ENCODE assay signal across 9 cellular contexts in the genomic region with DNA sequence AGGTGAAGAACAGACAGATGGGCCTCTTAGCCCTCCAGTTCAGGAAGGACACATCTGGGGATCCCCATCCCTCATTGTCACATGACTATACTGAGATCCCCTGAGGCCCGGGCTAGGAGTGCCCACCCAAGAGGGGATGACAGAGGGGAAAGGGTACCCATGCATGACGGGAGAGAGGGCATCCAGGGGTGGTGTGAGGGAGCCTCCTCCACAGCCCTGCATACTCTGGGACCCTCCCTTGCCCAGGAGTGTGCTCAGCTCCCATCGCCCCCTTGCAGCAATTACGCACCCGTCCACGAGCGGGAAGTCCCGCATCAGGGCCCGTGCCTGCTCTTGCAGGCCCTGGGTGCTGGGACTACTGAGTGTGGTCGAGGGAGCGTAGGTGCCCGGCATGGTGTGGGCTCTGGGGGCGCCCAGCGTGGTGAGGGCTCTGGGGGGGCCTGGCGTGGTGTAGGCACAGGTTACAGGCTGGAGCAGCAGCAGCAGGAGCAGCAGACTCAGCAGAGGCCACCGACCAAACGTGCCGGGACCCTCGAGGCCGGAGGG. TPM values are rescaled to one million over a fixed set of nuclear protein-coding genes. Genes with fewer than 3 reads are reported as not detected.
DNase-seq lines count a peak whose midpoint lies in the region; ATAC-seq, FAIRE-seq and TF ChIP-seq lines count a peak whose summit lies in the region.
"Had no signal": no experiment of that assay in that cellular context is flagged by ENCODE, and none has a peak within 500 bp of the region (broad histone marks: within the 10 kb centered on the region; RNA-seq: fewer than 3 reads in every experiment).

No MANE protein-coding gene starts in this region.

- H2BK20ac ChIP-seq in H9 (ENCODE audit: low read depth, low read length, poor library complexity, severe bottlenecking): no peak overlapping the region

- H3K23ac ChIP-seq in H9 (ENCODE audit: insufficient read length, low read depth, low read length): no peak overlapping the region

- H3K4me2 ChIP-seq in H9 (ENCODE audit: insufficient read depth, insufficient read length, low read length): no peak overlapping the region
- H3K4me2 ChIP-seq in K562 (ENCODE audit: insufficient read depth, low read length): peak overlapping the region; percentile 62; the same call in 1 of the 2 replicates

- H4K8ac ChIP-seq in H9 (replicated peaks; ENCODE audit: insufficient read length, low read depth, low read length): no peak overlapping the region

- no peak for ATAC-seq in K562
- ATAC-seq in naive thymus-derived CD4-positive, alpha-beta T cell: no peak
- no peak for ATAC-seq in GM19463 (IDR thresholded peaks at IDR 0.05; ENCODE audit: unreplicated experiment)
- ATAC-seq in HG02884 (IDR thresholded peaks at IDR 0.05; ENCODE audit: unreplicated experiment): no peak

- H3K23me2 ChIP-seq in H9 (ENCODE audit: insufficient read length, low read depth, low read length, poor library complexity, severe bottlenecking): no peaks in the 10 kb centered on the region

- no peak overlapping the region for H3T11ph ChIP-seq in H9 (ENCODE audit: low read length)

- H4K20me1 ChIP-seq in H9 (ENCODE audit: control insufficient read depth, insufficient read depth, insufficient read length) (no peaks in the 10 kb centered on the region), K562 (replicated peaks; ENCODE audit: control insufficient read depth, insufficient read depth, low read length) (no peaks in the 10 kb centered on the region)

- BruUV-seq in K562 (replicated peaks; lab: Mats Ljungman, UMichigan): no TSS peak

- no peaks in the 10 kb centered on the region for H3K9me3 Mint-ChIP-seq in CD14-positive monocyte
- H3K9me3 Mint-ChIP-seq in H9: no peaks in the 10 kb centered on the region
- no peaks in the 10 kb centered on the region for H3K9me3 Mint-ChIP-seq in naive thymus-derived CD4-positive, alpha-beta T cell

- no peak overlapping the region for H4K5ac ChIP-seq in H9 (ENCODE audit: insufficient read length, low read depth, low read length)

- H3K27me3 ChIP-seq in H9 (ENCODE audit: insufficient read depth, low read length): no peaks in the 10 kb centered on the region
- no peaks in the 10 kb centered on the region for H3K27me3 ChIP-seq in K562 (ENCODE audit: control insufficient read depth in 2 of 2, insufficient read depth in 2 of 2, low read length in 2 of 2)
- no peaks in the 10 kb centered on the region for H3K27me3 ChIP-seq in naive thymus-derived CD4-positive, alpha-beta T cell (ENCODE audit: control insufficient read depth in 2 of 2, insufficient read depth in 2 of 2, low read length in 2 of 2)
- H3K27me3 ChIP-seq: transverse colon had no signal

- H3K36me3 Mint-ChIP-seq in CD14-positive monocyte: peaks cover 32 to 52% of the 10 kb centered on the region in 2 donors
- no peaks in the 10 kb centered on the region; a peak in 1 of 7 replicates for H3K36me3 Mint-ChIP-seq in H9 (ENCODE audit: insufficient read depth in 1 of 3, low read depth in 3 of 3)
- H3K36me3 Mint-ChIP-seq in naive thymus-derived CD4-positive, alpha-beta T cell: peaks cover 0 to 17% (median 0%) of the 10 kb centered on the region in 5 donors

- POLR2A ChIA-PET in K562 (lab: Yijun Ruan, JAX): no interaction called here
- POLR2A ChIA-PET in naive thymus-derived CD4-positive, alpha-beta T cell (lab: Charles Lee): interaction anchor here (1.2 to 20.6 kb wide), 4 partner anchors 9 to 41 kb away, joined by 3 to 422 read pairs (median 11); a partner anchor contains a TSS

- H3K4me3 ChIP-seq in K562: no peak overlapping the region
- no peak overlapping the region for H3K4me3 ChIP-seq in naive thymus-derived CD4-positive, alpha-beta T cell (ENCODE audit: low read length)

- no peak overlapping the region for H2BK15ac ChIP-seq in H9 (ENCODE audit: low read depth, low read length)

- no peaks in the 10 kb centered on the region for H3K9me1 ChIP-seq in K562 (ENCODE audit: control insufficient read depth, insufficient read depth, low read length)

- in situ Hi-C loops in K562 (cut with MboI): loop anchor here (10.0 kb wide), 1 partner anchor 322 kb away; a partner anchor contains a TSS

- no peak for TF ChIP-seq POLR2A in K562 (conservative IDR thresholded peaks at IDR 0.05)

- H3K9ac ChIP-seq in H9 (ENCODE audit: extremely low read depth, insufficient read length, low read length) (no peak overlapping the region), K562 (ENCODE audit: insufficient read depth in 1 of 2, low read depth in 2 of 2, low read length in 2 of 2) (peak overlapping the region; percentile 71 to 81; a peak in 3 of 4 replicates)

- peak overlapping the region; percentile 27 for H3K18ac ChIP-seq in H9 (ENCODE audit: insufficient read length, low read depth, low read length)

- H3K4me1 Mint-ChIP-seq in CD14-positive monocyte (peaks cover 60% of the 10 kb centered on the region), H9 (0 out of 4 replicates have a peak, but pooled peaks cover 0 to 2% of the 10 kb centered on the region in 2 experiments)
- H3K4me1 Mint-ChIP-seq in naive thymus-derived CD4-positive, alpha-beta T cell: peaks cover 17 to 49% (median 37%) of the 10 kb centered on the region in 7 donors

- H3K36me3 ChIP-seq in K562 (ENCODE audit: control insufficient read depth, insufficient read depth, low read length): no peaks in the 10 kb centered on the region
- peaks cover 0 to 13% (median 0%) of the 10 kb centered on the region in 3 experiments for H3K36me3 ChIP-seq in naive thymus-derived CD4-positive, alpha-beta T cell (ENCODE audit: control insufficient read depth in 2 of 3, insufficient read depth in 3 of 3, low read length in 3 of 3)
- H3K36me3 ChIP-seq: transverse colon had no signal

- no peak overlapping the region for H2BK120ac ChIP-seq in H9 (ENCODE audit: low read depth, low read length, poor library complexity, severe bottlenecking)

- H3K79me1 ChIP-seq in H9 (ENCODE audit: insufficient read depth, low read depth, low read length, poor library complexity, severe bottlenecking): no peaks in the 10 kb centered on the region

- H3K56ac ChIP-seq in H9 (ENCODE audit: insufficient read length, low read depth, low read length): no peak overlapping the region

- no peak for FAIRE-seq in K562 (lab: Jason Lieb, UNC)

- no peak overlapping the region for H2BK5ac ChIP-seq in H9 (ENCODE audit: insufficient read length, low read length)

- intact Hi-C loops in CD14-positive monocyte (cut with micrococcal nuclease): loop anchor here (1.0 to 2.0 kb wide), 3 partner anchors 16 to 48 kb away; a partner anchor contains a TSS
- intact Hi-C loops in K562 (cut with micrococcal nuclease): loop anchor here (1.0 kb wide), 2 partner anchors 48 to 237 kb away; no protein-coding TSS in a partner anchor
- intact Hi-C loops in naive thymus-derived CD4-positive, alpha-beta T cell (cut with micrococcal nuclease): loop anchor here (1.0 to 2.0 kb wide), 10 partner anchors 9 to 471 kb away; a partner anchor contains a TSS

- H3K79me2 ChIP-seq in H9 (ENCODE audit: insufficient read depth, low read length) (no peaks in the 10 kb centered on the region), K562 (ENCODE audit: control insufficient read depth, insufficient read depth, low read length) (no peaks in the 10 kb centered on the region)

- H3K27ac Mint-ChIP-seq in CD14-positive monocyte (peak overlapping the region in 4 of 7 donors; percentile 12 to 100 (median 99)), H9 (no peak overlapping the region)
- H3K27ac Mint-ChIP-seq in naive thymus-derived CD4-positive, alpha-beta T cell: peak overlapping the region; percentile 82 to 99 (median 97)

- H3K27me3 Mint-ChIP-seq in CD14-positive monocyte (ENCODE audit: low read depth in 3 of 3) (no peaks in the 10 kb centered on the region), H9 (ENCODE audit: low read depth) (peaks cover 30% of the 10 kb centered on the region)
- no peaks in the 10 kb centered on the region for H3K27me3 Mint-ChIP-seq in naive thymus-derived CD4-positive, alpha-beta T cell

- H3K4me3 Mint-ChIP-seq in CD14-positive monocyte (peak overlapping the region in 1 of 2 donors; percentile 51), H9 (no peak overlapping the region)
- peak overlapping the region in 9 of 10 donors; percentile 14 to 94 (median 91) for H3K4me3 Mint-ChIP-seq in naive thymus-derived CD4-positive, alpha-beta T cell

- H3K9me3 ChIP-seq in H9 (ENCODE audit: control insufficient read depth, low read depth, low read length): no peaks in the 10 kb centered on the region
- no peaks in the 10 kb centered on the region for H3K9me3 ChIP-seq in K562 (replicated peaks; ENCODE audit: control insufficient read depth, insufficient read depth, low read depth, low read length)
- no peaks in the 10 kb centered on the region for H3K9me3 ChIP-seq in naive thymus-derived CD4-positive, alpha-beta T cell (ENCODE audit: control insufficient read depth in 2 of 3, low read length in 3 of 3)
- H3K9me3 ChIP-seq: transverse colon had no signal

- no peak overlapping the region for H3K14ac ChIP-seq in H9 (ENCODE audit: insufficient read depth, low read length)

- no peak overlapping the region for H4K91ac ChIP-seq in H9 (ENCODE audit: insufficient read length, low read depth, low read length)

- no peak for TF ChIP-seq EP300 in K562 (IDR thresholded peaks at IDR 0.05; ENCODE audit: low read length)

- H3K27ac ChIP-seq in H9 (ENCODE audit: insufficient read length, low read depth, low read length) (no peak overlapping the region), K562 (ENCODE audit: extremely low read depth, low read depth, low read length) (peak overlapping the region; percentile 89; the same call in 1 of the 3 replicates)
- H3K27ac ChIP-seq in naive thymus-derived CD4-positive, alpha-beta T cell (ENCODE audit: low read depth, low read length): peak overlapping the region; percentile 87

- no peak overlapping the region for H2AK5ac ChIP-seq in H9 (ENCODE audit: insufficient read length, low read length)

- H3K4me1 ChIP-seq in H9 (ENCODE audit: insufficient read depth, low read length) (no peaks in the 10 kb centered on the region), K562 (replicated peaks in 1 of 2; ENCODE audit: control insufficient read depth in 2 of 2, insufficient read depth in 2 of 2, low read length in 2 of 2) (peaks cover 15 to 34% of the 10 kb centered on the region in 2 experiments)
- peaks cover 8 to 22% of the 10 kb centered on the region in 2 donors for H3K4me1 ChIP-seq in naive thymus-derived CD4-positive, alpha-beta T cell (ENCODE audit: control insufficient read depth in 2 of 2, insufficient read depth in 2 of 2, low read length in 2 of 2)

- WGBS in H9 (ENCODE audit: extremely low coverage, insufficient read length, low lambda C conversion rate): no CpG with 5 or more reads among the region's 20 CpGs
- WGBS in K562 (ENCODE audit: insufficient coverage, low coverage, missing lambda C conversion rate): 69% methylated on average over 17 of the region's 20 CpGs

- CTCF ChIA-PET in K562 (lab: Yijun Ruan, JAX; ENCODE audit: low intra/inter-chr PET ratio): interaction anchor here (0.6 to 2.1 kb wide), 3 partner anchors 48 to 236 kb away, joined by 3 to 18 read pairs (median 16); no protein-coding TSS in a partner anchor
- CTCF ChIA-PET in naive thymus-derived CD4-positive, alpha-beta T cell (lab: Charles Lee): interaction anchor here (0.6 to 4.5 kb wide), 7 partner anchors 10 to 231 kb away, joined by 3 to 24 read pairs (median 3); a partner anchor contains a TSS

- H3K4ac ChIP-seq in H9 (ENCODE audit: low read depth, low read length): no peak overlapping the region

- DNase-seq in CD14-positive monocyte (ENCODE audit: low spot score) (no peak), H9 (no peak), K562 (ENCODE audit: extremely low read depth in 1 of 4, low spot score in 3 of 4) (no peak), NCI-H146 (lab: John Stamatoyannopoulos, UW) (no peak), NCI-H446 (lab: John Stamatoyannopoulos, UW) (no peak)
- DNase-seq in naive thymus-derived CD4-positive, alpha-beta T cell: peak in 1 of 9 donors; percentile 28

- H2AFZ ChIP-seq in H9 (ENCODE audit: low read length) (no peak overlapping the region), K562 (ENCODE audit: low read depth, low read length) (peak overlapping the region; percentile 91)

- TF ChIP-seq CTCF in CD14-positive monocyte (IDR thresholded peaks at IDR 0.05) (no peak), H9 (conservative IDR thresholded peaks at IDR 0.05) (no peak), K562 (IDR thresholded peaks at IDR 0.05 in 2 of 3, conservative IDR thresholded peaks at IDR 0.05 in 1 of 3; ENCODE audit: insufficient read depth in 2 of 3, low read depth in 1 of 3, low read length in 3 of 3) (no peak)

- no peak overlapping the region for H2BK12ac ChIP-seq in H9 (ENCODE audit: insufficient read length, low read depth, low read length)

- no peak for TF ChIP-seq RAD21 in K562 (CRISPR knock-in tag; conservative IDR thresholded peaks at IDR 0.05 in 1 of 2, IDR thresholded peaks at IDR 0.05 in 1 of 2)

RNA-seq across cellular contexts. Expression of a gene that starts 6.5 kb away (rescaled TPM):
- 100 to 1,000 TPM; 117 to 124 TPM for polyA plus RNA-seq in CD14-positive monocyte
- total RNA-seq in H9 (2021): not detected in 2 replicates
- 2.4 and 7.0 TPM in 2 replicates for total RNA-seq in K562 (2011; cell fraction: chromatin; rRNA removed; ENCODE audit: low replicate concordance)
- total RNA-seq in K562 (2011; cell fraction: nucleolus; rRNA removed): 3.7 and 4.3 TPM in 2 replicates
- 3.2 and 4.1 TPM in 2 replicates for total RNA-seq in K562 (2011; cell fraction: nucleoplasm; rRNA removed)
- 0.14 and 1.3 TPM in 2 replicates for total RNA-seq in K562 (2014; rRNA removed)
- total RNA-seq in K562 (2014; rRNA removed; fragmentation: Illumina TruSeq; extraction: Trizol): 0.18 and 0.35 TPM in 2 replicates
- total RNA-seq in K562 (2015; rRNA removed; fragmentation: Illumina TruSeq; extraction: Trizol): 0.49 and 0.76 TPM in 2 replicates
- 0.85 and 1.2 TPM in 2 replicates for total RNA-seq in K562 (2021)
- polyA plus RNA-seq in K562 (2011; rRNA removed): 0.81 and 1.6 TPM in 2 replicates
- 1.5 and 3.0 TPM in 2 replicates for polyA plus RNA-seq in K562 (2011; cell fraction: cytosol; rRNA removed)
- polyA plus RNA-seq in K562 (2011; cell fraction: nucleus; rRNA removed): 3.3 and 4.5 TPM in 2 replicates
- 1.7 and 6.2 TPM in 2 replicates for polyA plus RNA-seq in K562 (2012)
- 0.70 and 1.00 TPM in 2 replicates for polyA plus RNA-seq in K562 (2014; fragmentation: Illumina TruSeq; extraction: Trizol)
- polyA plus RNA-seq in K562 (2014; fragmentation: Nextera tagmentation; extraction: Ambion mirVana): under 1 TPM; 0.24 to 0.38 TPM
- polyA plus RNA-seq in K562 (2014; rRNA removed): 0.36 and 0.81 TPM in 2 replicates
- polyA minus RNA-seq in K562 (2011; rRNA and poly(A)+ RNA removed): 0.95 and 1.2 TPM in 2 replicates
- polyA minus RNA-seq in K562 (2011; cell fraction: cytosol; rRNA and poly(A)+ RNA removed): not detected in 2 replicates
- 1.1 and 2.0 TPM in 2 replicates for polyA minus RNA-seq in K562 (2011; cell fraction: nucleus; rRNA and poly(A)+ RNA removed)
- total RNA-seq in naive thymus-derived CD4-positive, alpha-beta T cell: 100 to 1,000 TPM in 2 of 5 experiments, 10 to 100 TPM in 3; 26.7 to 159 (median 85.1) TPM
- 10 to 100 TPM; 54.3 to 57.7 TPM for polyA plus RNA-seq in naive thymus-derived CD4-positive, alpha-beta T cell

RNA-seq across cellular contexts. Expression of a gene that starts 12.4 kb away (rescaled TPM):
- polyA plus RNA-seq in CD14-positive monocyte (under 1 TPM; 0.20 to 0.25 TPM), K562 (2011; rRNA removed) (not detected in 2 replicates), K562 (2014; fragmentation: Illumina TruSeq; extraction: Trizol) (not detected in 2 replicates), K562 (2014; fragmentation: Nextera tagmentation; extraction: Ambion mirVana) (not detected), K562 (2014; rRNA removed) (not detected in 2 replicates)
- total RNA-seq in H9 (2021) (0.59 and 0.68 TPM in 2 replicates), K562 (2014; rRNA removed) (not detected in 2 replicates), K562 (2014; rRNA removed; fragmentation: Illumina TruSeq; extraction: Trizol) (not detected in 2 replicates), K562 (2015; rRNA removed; fragmentation: Illumina TruSeq; extraction: Trizol) (not detected in 2 replicates), K562 (2021) (not detected in 2 replicates)
- not detected in 2 replicates for total RNA-seq in K562 (2011; cell fraction: chromatin; rRNA removed; ENCODE audit: low replicate concordance)
- not detected in 2 replicates for total RNA-seq in K562 (2011; cell fraction: nucleolus; rRNA removed)
- not detected in 2 replicates for total RNA-seq in K562 (2011; cell fraction: nucleoplasm; rRNA removed)
- polyA plus RNA-seq in K562 (2011; cell fraction: cytosol; rRNA removed): 0.06 TPM in 1 of 2 replicates, not detected in the other
- polyA plus RNA-seq in K562 (2011; cell fraction: nucleus; rRNA removed): 0.07 TPM in 1 of 2 replicates, not detected in the other
- polyA plus RNA-seq in K562 (2012): not detected in 2 replicates
- not detected in 2 replicates for polyA minus RNA-seq in K562 (2011; rRNA and poly(A)+ RNA removed)
- not detected in 2 replicates for polyA minus RNA-seq in K562 (2011; cell fraction: cytosol; rRNA and poly(A)+ RNA removed)
- polyA minus RNA-seq in K562 (2011; cell fraction: nucleus; rRNA and poly(A)+ RNA removed): not detected in 2 replicates
- 1 to 10 TPM in 4 of 5 experiments, under 1 TPM in 1; 0.10 to 2.3 (median 1.6) TPM for total RNA-seq in naive thymus-derived CD4-positive, alpha-beta T cell
- under 1 TPM; 0.37 to 0.44 TPM for polyA plus RNA-seq in naive thymus-derived CD4-positive, alpha-beta T cell
- total RNA-seq: transverse colon had no signal

RNA-seq across cellular contexts. Expression of a gene that starts 23.0 kb away (rescaled TPM):
- polyA plus RNA-seq in CD14-positive monocyte (not detected), K562 (2011; rRNA removed) (not detected in 2 replicates), K562 (2014; fragmentation: Illumina TruSeq; extraction: Trizol) (not detected in 2 replicates), K562 (2014; fragmentation: Nextera tagmentation; extraction: Ambion mirVana) (not detected), K562 (2014; rRNA removed) (not detected in 2 replicates)
- total RNA-seq in H9 (2021) (not detected in 2 replicates), K562 (2014; rRNA removed) (not detected in 2 replicates), K562 (2014; rRNA removed; fragmentation: Illumina TruSeq; extraction: Trizol) (not detected in 2 replicates), K562 (2015; rRNA removed; fragmentation: Illumina TruSeq; extraction: Trizol) (not detected in 2 replicates), K562 (2021) (not detected in 2 replicates)
- total RNA-seq in K562 (2011; cell fraction: chromatin; rRNA removed; ENCODE audit: low replicate concordance): not detected in 2 replicates
- not detected in 2 replicates for total RNA-seq in K562 (2011; cell fraction: nucleolus; rRNA removed)
- total RNA-seq in K562 (2011; cell fraction: nucleoplasm; rRNA removed): not detected in 2 replicates
- not detected in 2 replicates for polyA plus RNA-seq in K562 (2011; cell fraction: cytosol; rRNA removed)
- polyA plus RNA-seq in K562 (2011; cell fraction: nucleus; rRNA removed): not detected in 2 replicates
- polyA plus RNA-seq in K562 (2012): 0.07 TPM in 1 of 2 replicates, not detected in the other
- polyA minus RNA-seq in K562 (2011; rRNA and poly(A)+ RNA removed): not detected in 2 replicates
- not detected in 2 replicates for polyA minus RNA-seq in K562 (2011; cell fraction: cytosol; rRNA and poly(A)+ RNA removed)
- polyA minus RNA-seq in K562 (2011; cell fraction: nucleus; rRNA and poly(A)+ RNA removed): not detected in 2 replicates
- total RNA-seq in naive thymus-derived CD4-positive, alpha-beta T cell: not detected
- polyA plus RNA-seq in naive thymus-derived CD4-positive, alpha-beta T cell: not detected
- total RNA-seq: transverse colon had no signal

RNA-seq across cellular contexts. Expression of a gene that starts 24.3 kb away (rescaled TPM):
- polyA plus RNA-seq in CD14-positive monocyte (1 to 10 TPM; 7.3 to 7.7 TPM), K562 (2011; rRNA removed) (22.9 and 48.4 TPM in 2 replicates), K562 (2014; fragmentation: Illumina TruSeq; extraction: Trizol) (24.1 and 30.0 TPM in 2 replicates), K562 (2014; fragmentation: Nextera tagmentation; extraction: Ambion mirVana) (1 to 10 TPM in 1 of 2 experiments, under 1 TPM in 1; 0.75 to 1.8 TPM), K562 (2014; rRNA removed) (25.1 and 32.7 TPM in 2 replicates)
- total RNA-seq in H9 (2021) (46.7 and 51.1 TPM in 2 replicates), K562 (2014; rRNA removed) (15.0 and 16.9 TPM in 2 replicates), K562 (2014; rRNA removed; fragmentation: Illumina TruSeq; extraction: Trizol) (9.9 and 10.0 TPM in 2 replicates), K562 (2015; rRNA removed; fragmentation: Illumina TruSeq; extraction: Trizol) (10.4 and 11.6 TPM in 2 replicates), K562 (2021) (32.8 and 43.5 TPM in 2 replicates)
- total RNA-seq in K562 (2011; cell fraction: chromatin; rRNA removed; ENCODE audit: low replicate concordance): 178 and 539 TPM in 2 replicates
- total RNA-seq in K562 (2011; cell fraction: nucleolus; rRNA removed): 265 and 279 TPM in 2 replicates
- total RNA-seq in K562 (2011; cell fraction: nucleoplasm; rRNA removed): 167 and 175 TPM in 2 replicates
- 30.2 and 36.7 TPM in 2 replicates for polyA plus RNA-seq in K562 (2011; cell fraction: cytosol; rRNA removed)
- 238 and 295 TPM in 2 replicates for polyA plus RNA-seq in K562 (2011; cell fraction: nucleus; rRNA removed)
- 24.3 and 29.4 TPM in 2 replicates for polyA plus RNA-seq in K562 (2012)
- 24.9 and 34.3 TPM in 2 replicates for polyA minus RNA-seq in K562 (2011; rRNA and poly(A)+ RNA removed)
- 24.5 and 42.6 TPM in 2 replicates for polyA minus RNA-seq in K562 (2011; cell fraction: cytosol; rRNA and poly(A)+ RNA removed)
- 67.9 and 90.5 TPM in 2 replicates for polyA minus RNA-seq in K562 (2011; cell fraction: nucleus; rRNA and poly(A)+ RNA removed)
- 10 to 100 TPM; 22.8 to 44.4 (median 31.3) TPM for total RNA-seq in naive thymus-derived CD4-positive, alpha-beta T cell
- 1 to 10 TPM; 3.8 to 8.0 TPM for polyA plus RNA-seq in naive thymus-derived CD4-positive, alpha-beta T cell

RNA-seq across cellular contexts. Expression of a gene that starts 30.3 kb away (rescaled TPM):
- polyA plus RNA-seq in CD14-positive monocyte (10 to 100 TPM; 27.7 to 42.9 TPM), K562 (2011; rRNA removed) (17.6 and 21.9 TPM in 2 replicates), K562 (2014; fragmentation: Illumina TruSeq; extraction: Trizol) (13.7 and 15.5 TPM in 2 replicates), K562 (2014; fragmentation: Nextera tagmentation; extraction: Ambion mirVana) (1 to 10 TPM; 2.8 to 3.5 TPM), K562 (2014; rRNA removed) (24.5 and 28.7 TPM in 2 replicates)
- total RNA-seq in H9 (2021) (21.8 and 22.9 TPM in 2 replicates), K562 (2014; rRNA removed) (21.1 and 27.1 TPM in 2 replicates), K562 (2014; rRNA removed; fragmentation: Illumina TruSeq; extraction: Trizol) (13.0 and 13.1 TPM in 2 replicates), K562 (2015; rRNA removed; fragmentation: Illumina TruSeq; extraction: Trizol) (15.9 and 16.3 TPM in 2 replicates), K562 (2021) (22.5 and 24.5 TPM in 2 replicates)
- total RNA-seq in K562 (2011; cell fraction: chromatin; rRNA removed; ENCODE audit: low replicate concordance): 9.9 and 32.8 TPM in 2 replicates
- total RNA-seq in K562 (2011; cell fraction: nucleolus; rRNA removed): 32.9 and 43.2 TPM in 2 replicates
- total RNA-seq in K562 (2011; cell fraction: nucleoplasm; rRNA removed): 15.0 and 22.7 TPM in 2 replicates
- polyA plus RNA-seq in K562 (2011; cell fraction: cytosol; rRNA removed): 17.2 and 40.7 TPM in 2 replicates
- 12.1 and 14.4 TPM in 2 replicates for polyA plus RNA-seq in K562 (2011; cell fraction: nucleus; rRNA removed)
- 13.7 and 14.7 TPM in 2 replicates for polyA plus RNA-seq in K562 (2012)
- polyA minus RNA-seq in K562 (2011; rRNA and poly(A)+ RNA removed): 14.8 and 17.9 TPM in 2 replicates
- polyA minus RNA-seq in K562 (2011; cell fraction: cytosol; rRNA and poly(A)+ RNA removed): 7.6 and 12.9 TPM in 2 replicates
- 15.3 and 25.1 TPM in 2 replicates for polyA minus RNA-seq in K562 (2011; cell fraction: nucleus; rRNA and poly(A)+ RNA removed)
- total RNA-seq in naive thymus-derived CD4-positive, alpha-beta T cell: 10 to 100 TPM; 15.5 to 19.9 (median 19.1) TPM
- 10 to 100 TPM; 52.1 to 67.7 TPM for polyA plus RNA-seq in naive thymus-derived CD4-positive, alpha-beta T cell

Comparison
In these comparisons a context has a peak if more than half of its experiments do, and no peak if none do; other contexts are left out.
1. H3K27ac Mint-ChIP-seq: peak in CD14-positive monocyte (4 of 7) and naive thymus-derived CD4-positive, alpha-beta T cell (9 of 9); none in H9 (0 of 3).
2. H3K4me3 Mint-ChIP-seq: peak in naive thymus-derived CD4-positive, alpha-beta T cell (9 of 10); none in H9 (0 of 2).